ENCODE assay signal across 12 cellular contexts in genomic region chr22:27876684-27877083, GRCh38. TPM values are rescaled to one million over a fixed set of nuclear protein-coding genes. Genes with fewer than 3 reads are reported as not detected.
A peak's percentile ranks its signal among the peaks of the same experiment; 100 is the strongest.
DNase-seq lines count a peak whose midpoint lies in the region; ATAC-seq and TF ChIP-seq lines count a peak whose summit lies in the region.
"Had no signal": no experiment of that assay in that cellular context is flagged by ENCODE, and none has a peak within 500 bp of the region (broad histone marks: within the 10 kb centered on the region; RNA-seq: fewer than 3 reads in every experiment).

No MANE protein-coding gene starts in this region.

- H3K27ac ChIP-seq in coronary artery (peak overlapping the region; percentile 5 to 46), uterus (peak overlapping the region in 1 of 2 donors; percentile 2)

- H3K4me3 ChIP-seq in coronary artery (no peak overlapping the region), uterus (no peak overlapping the region)

- POLR2A ChIA-PET in GM10248 (lab: Yijun Ruan, JAX): no interaction called here
- POLR2A ChIA-PET in T-cell (lab: Charles Lee): no interaction called here

- no peaks in the 10 kb centered on the region for H3K27me3 ChIP-seq in uterus

- H3K4me1 Mint-ChIP-seq in T-cell: peaks cover 38 to 46% (median 44%) of the 10 kb centered on the region in 3 donors

- no peak overlapping the region for H3K4me3 Mint-ChIP-seq in T-cell

- H3K36me3 ChIP-seq in uterus: no peaks in the 10 kb centered on the region

- DNase-seq in GM03348 (ENCODE audit: low spot score): peak; percentile 57
- DNase-seq in NCI-H2107 treated with DMSO at 0.1 percent for 48 hours (lab: John Stamatoyannopoulos, UW; ENCODE audit: unreplicated experiment): peak; percentile 75
- no peak for DNase-seq in coronary artery (ENCODE audit: low spot score)
- peak; percentile 56 for DNase-seq in putamen (ENCODE audit: low spot score)
- DNase-seq in GM10248 (ENCODE audit: extremely low spot score): no peak
- DNase-seq in uterus: no peak
- DNase-seq in T-cell: no peak
- DNase-seq: activated CD4-positive, alpha-beta T cell treated with anti-CD3 and anti-CD28 coated beads, Interleukin-2, amount 50 U/mL, for 1 hour; Calu3; SHP77 treated with DMSO at 0.1 percent for 48 hours; stimulated activated CD4-positive, alpha-beta T cell treated with anti-CD3 and anti-CD28 coated beads, Interleukin-4, amount 100 ng/mL, for 4 hours had no signal

- CTCF ChIA-PET in GM10248 (lab: Yijun Ruan, JAX) (interaction anchor here (1.0 to 11.2 kb wide), 3 partner anchors 12 to 248 kb away, joined by 3 to 128 read pairs (median 3); no protein-coding TSS in a partner anchor), T-cell (lab: Charles Lee) (no interaction called here)

- peaks cover 22% of the 10 kb centered on the region for H3K36me3 Mint-ChIP-seq in T-cell

- no peak for TF ChIP-seq POLR2A in uterus (IDR thresholded peaks at IDR 0.05)

- H3K4me1 ChIP-seq in uterus: no peaks in the 10 kb centered on the region

- intact Hi-C loops in uterus (cut with DNase I; ENCODE audit: low total_unique reads): no loop called here

- no peak for TF ChIP-seq CTCF in coronary artery (IDR thresholded peaks at IDR 0.05)
- TF ChIP-seq CTCF in GM10248 (IDR thresholded peaks at IDR 0.05; ENCODE audit: control extremely low read depth, extremely low read depth, low read depth, missing control alignments): no peak
- no peak for TF ChIP-seq CTCF in uterus (IDR thresholded peaks at IDR 0.05)

- H3K9me3 ChIP-seq in uterus: no peaks in the 10 kb centered on the region

- H3K27me3 Mint-ChIP-seq in T-cell: no peaks in the 10 kb centered on the region

- no peak overlapping the region for H3K27ac Mint-ChIP-seq in T-cell

- ATAC-seq in GM21737 (IDR thresholded peaks at IDR 0.05; ENCODE audit: unreplicated experiment) (no peak), T-cell (replicated peaks in 1 of 4) (no peak)

- no peaks in the 10 kb centered on the region for H3K9me3 Mint-ChIP-seq in T-cell

RNA-seq across cellular contexts. Expression of gene PITPNB, which starts 42.4 kb away (rescaled TPM):
- total RNA-seq in uterus: 10 to 100 TPM; 47.9 to 99.2 (median 62.5) TPM
- total RNA-seq in T-cell: 10 to 100 TPM; 58.3 to 67.2 (median 65.9) TPM

Comparison
In these comparisons a context has a peak if more than half of its experiments do, and no peak if none do; other contexts are left out.
1. DNase-seq: peak in GM03348 (single experiment), NCI-H2107 treated with DMSO at 0.1 percent for 48 hours (single experiment) and putamen (single experiment); none in coronary artery (single experiment), GM10248 (single experiment), uterus (0 of 2) and T-cell (0 of 34).